8 cellular contexts compared by ENCODE assay signal in the genomic region with DNA sequence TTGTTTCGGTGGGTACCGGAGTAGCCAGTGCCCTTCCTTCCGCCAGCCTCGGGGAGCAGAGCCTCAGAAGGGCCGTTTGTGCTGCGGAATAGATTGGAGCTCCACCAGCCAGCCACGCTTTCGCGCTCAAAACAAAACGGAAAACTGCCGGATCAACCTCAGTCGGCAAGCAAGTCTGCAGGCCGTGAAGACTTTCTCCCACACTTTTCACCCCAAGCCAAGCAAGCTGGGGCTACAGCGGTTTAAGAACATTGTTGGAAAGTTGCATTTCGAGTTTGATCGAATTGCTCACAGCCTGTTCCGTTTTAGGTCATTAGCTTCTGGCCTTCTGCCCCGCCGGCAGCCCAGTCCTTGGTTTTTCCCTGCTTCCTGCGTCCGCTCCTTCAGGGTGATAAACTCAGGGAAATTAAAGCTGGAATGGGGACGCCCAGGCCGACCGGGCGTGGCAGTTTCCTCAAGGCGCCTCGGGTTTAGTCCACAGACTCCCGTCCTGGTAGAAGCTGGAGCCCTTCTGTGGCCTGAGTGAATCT. TPM values are rescaled to one million over a fixed set of nuclear protein-coding genes. Genes with fewer than 3 reads are reported as not detected.
DNase-seq lines count a peak whose midpoint lies in the region; ATAC-seq and TF ChIP-seq lines count a peak whose summit lies in the region.

No MANE protein-coding gene starts in this region.

- H3K4me1 Mint-ChIP-seq in activated T-cell treated with anti-CD3 and anti-CD28 coated beads, Interleukin-2, amount 50 U/mL, for 4 hours (ENCODE audit: low read depth): peaks cover 27% of the 10 kb centered on the region

- no peaks in the 10 kb centered on the region for H3K9me3 ChIP-seq in OCI-LY3 (ENCODE audit: insufficient read depth, low read length)
- no peaks in the 10 kb centered on the region for H3K9me3 ChIP-seq in duodenal mucosa (ENCODE audit: control insufficient read depth in 1 of 2, low read length in 2 of 2)
- no peaks in the 10 kb centered on the region for H3K9me3 ChIP-seq in mesodermal cell (ENCODE audit: control insufficient read depth, low read length)
- H3K9me3 ChIP-seq in vagina: no peaks in the 10 kb centered on the region

- H3K4me3 ChIP-seq in OCI-LY3 (ENCODE audit: low read length): peak overlapping the region; percentile 91
- peak overlapping the region; percentile 71 to 77 for H3K4me3 ChIP-seq in duodenal mucosa (ENCODE audit: low read depth in 1 of 2, low read length in 2 of 2)
- H3K4me3 ChIP-seq in mesodermal cell (ENCODE audit: extremely low read depth, insufficient read depth, low read length, poor library complexity, severe bottlenecking): peak overlapping the region; percentile 44
- peak overlapping the region; percentile 58 for H3K4me3 ChIP-seq in vagina

- H3K4me2 ChIP-seq in OCI-LY3 (ENCODE audit: low read length): peak overlapping the region; percentile 98

- no peak for ATAC-seq in activated T-cell treated with anti-CD3 and anti-CD28 coated beads, Interleukin-2, amount 50 U/mL, for 4 hours

- H3K36me3 ChIP-seq in OCI-LY3 (replicated peaks; ENCODE audit: low read depth, low read length) (no peaks in the 10 kb centered on the region), duodenal mucosa (ENCODE audit: control insufficient read depth in 1 of 2, insufficient read depth in 2 of 2, low read length in 2 of 2) (no peaks in the 10 kb centered on the region), mesodermal cell (ENCODE audit: control insufficient read depth, insufficient read depth, low read length) (no peaks in the 10 kb centered on the region), vagina (no peaks in the 10 kb centered on the region)

- TF ChIP-seq POLR2A in vagina (IDR thresholded peaks at IDR 0.05): no peak

- peak overlapping the region; percentile 69 for H3K9ac ChIP-seq in OCI-LY3 (ENCODE audit: low read length)
- peak overlapping the region; percentile 5 to 38 for H3K9ac ChIP-seq in duodenal mucosa (ENCODE audit: low read depth in 1 of 2, low read length in 2 of 2)

- no peaks in the 10 kb centered on the region for H3K9me3 Mint-ChIP-seq in activated T-cell treated with anti-CD3 and anti-CD28 coated beads, Interleukin-2, amount 50 U/mL, for 4 hours

- intact Hi-C loops in vagina (cut with DNase I): no loop called here

- peaks cover 26% of the 10 kb centered on the region for H3K27me3 ChIP-seq in OCI-LY3 (ENCODE audit: low read depth, low read length)
- H3K27me3 ChIP-seq in duodenal mucosa (ENCODE audit: control insufficient read depth in 1 of 2, insufficient read depth in 2 of 2, low read length in 2 of 2): peaks cover 42 to 48% of the 10 kb centered on the region in 2 donors
- peaks cover 19% of the 10 kb centered on the region for H3K27me3 ChIP-seq in vagina

- H3K36me3 Mint-ChIP-seq in activated T-cell treated with anti-CD3 and anti-CD28 coated beads, Interleukin-2, amount 50 U/mL, for 4 hours (ENCODE audit: insufficient read depth): no peaks in the 10 kb centered on the region

- peak overlapping the region; percentile 29; the same call in 1 of the 2 replicates for H2AFZ ChIP-seq in OCI-LY3 (ENCODE audit: low read depth, low read length)

- peak overlapping the region; percentile 75 for H3K4me3 Mint-ChIP-seq in activated T-cell treated with anti-CD3 and anti-CD28 coated beads, Interleukin-2, amount 50 U/mL, for 4 hours

- H3K4me1 ChIP-seq in OCI-LY3 (ENCODE audit: low read length): peaks cover 9% of the 10 kb centered on the region
- H3K4me1 ChIP-seq in duodenal mucosa (ENCODE audit: control insufficient read depth in 1 of 2, insufficient read depth in 2 of 2, low read length in 2 of 2): peaks cover 11 to 39% of the 10 kb centered on the region in 2 donors
- peaks cover 17% of the 10 kb centered on the region for H3K4me1 ChIP-seq in mesodermal cell (ENCODE audit: control insufficient read depth, insufficient read depth, low read length, poor library complexity, severe bottlenecking)
- H3K4me1 ChIP-seq in vagina: peaks cover 41% of the 10 kb centered on the region

- no peak for TF ChIP-seq CTCF in OCI-LY3 (IDR thresholded peaks at IDR 0.05; ENCODE audit: low read depth, low read length)
- no peak for TF ChIP-seq CTCF in vagina (IDR thresholded peaks at IDR 0.05)

- no peaks in the 10 kb centered on the region for H3K79me2 ChIP-seq in OCI-LY3 (ENCODE audit: low read length)

- H3K27ac ChIP-seq in OCI-LY3 (ENCODE audit: low read length) (no peak overlapping the region), duodenal mucosa (ENCODE audit: low read depth, low read length) (no peak overlapping the region), mesodermal cell (ENCODE audit: low read depth, low read length, severe bottlenecking) (no peak overlapping the region), vagina (no peak overlapping the region)

- DNase-seq in activated T-cell treated with anti-CD3 and anti-CD28 coated beads, Interleukin-2, amount 50 U/mL, for 4 hours: no peak
- DNase-seq in activated T-cell treated with anti-CD3 and anti-CD28 coated beads, Interleukin-2, amount 50 U/mL, for 1 hour: no peak
- DNase-seq in vagina (ENCODE audit: extremely low spot score in 2 of 2) (no peak), CD1c-positive myeloid dendritic cell (ENCODE audit: extremely low spot score) (no peak)
- DNase-seq in effector CD8-positive, alpha-beta T cell (lab: John Stamatoyannopoulos, UW): no peak

- WGBS in mesodermal cell (ENCODE audit: insufficient coverage in 2 of 2), 2 experiments: 0 to 1% methylated on average over 22 to 27 of the region's 28 CpGs

- peaks cover 73% of the 10 kb centered on the region for H3K27me3 Mint-ChIP-seq in activated T-cell treated with anti-CD3 and anti-CD28 coated beads, Interleukin-2, amount 50 U/mL, for 4 hours (ENCODE audit: low read depth)

- no peaks in the 10 kb centered on the region for H4K20me1 ChIP-seq in OCI-LY3 (ENCODE audit: insufficient read depth, low read length)

RNA-seq across cellular contexts. Expression of gene CCNO, which starts 0.8 kb away (rescaled TPM):
- total RNA-seq in activated T-cell treated with anti-CD3 and anti-CD28 coated beads, Interleukin-2, amount 50 U/mL, for 4 hours: not detected
- polyA plus RNA-seq in mesodermal cell (2013, experiment 1 of 2): 0.52 TPM
- polyA plus RNA-seq in mesodermal cell (2013, experiment 2 of 2): not detected
- total RNA-seq in vagina: not detected

RNA-seq across cellular contexts. Expression of gene MCIDAS, which starts 7.1 kb away (rescaled TPM):
- not detected for total RNA-seq in activated T-cell treated with anti-CD3 and anti-CD28 coated beads, Interleukin-2, amount 50 U/mL, for 4 hours
- not detected for polyA plus RNA-seq in mesodermal cell (2013, experiment 1 of 2)
- polyA plus RNA-seq in mesodermal cell (2013, experiment 2 of 2): not detected
- not detected for total RNA-seq in vagina
